In genomic region chr21:45124596-45124995, GRCh38 we compare ENCODE assay signal across 20 cellular contexts. TPM values are rescaled to one million over a fixed set of nuclear protein-coding genes. Genes with fewer than 3 reads are reported as not detected.
DNase-seq lines count a peak whose midpoint lies in the region; ATAC-seq and TF ChIP-seq lines count a peak whose summit lies in the region.
"Had no signal": no experiment of that assay in that cellular context is flagged by ENCODE, and none has a peak within 500 bp of the region (broad histone marks: within the 10 kb centered on the region; RNA-seq: fewer than 3 reads in every experiment).

No MANE protein-coding gene starts in this region.

- H3K27ac ChIP-seq in WERI-Rb-1 (peak overlapping the region; percentile 99), neural progenitor cell (no peak overlapping the region)
- H3K27ac ChIP-seq: HL-60, Peyer's patch had no signal

- no peak overlapping the region for H2AFZ ChIP-seq in neural progenitor cell (replicated peaks)

- no peak overlapping the region for H3K4me3 ChIP-seq in WERI-Rb-1 (ENCODE audit: low read depth, low read length)
- H3K4me3 ChIP-seq in neural progenitor cell = no peak overlapping the region
- H3K4me3 ChIP-seq: Peyer's patch had no signal

- TF ChIP-seq CTCF in WERI-Rb-1 (IDR thresholded peaks at IDR 0.05; ENCODE audit: low read depth, low read length) (no peak), neural progenitor cell (IDR thresholded peaks at IDR 0.05) (no peak)

- H3K36me3 ChIP-seq in WERI-Rb-1 (peaks cover 5% of the 10 kb centered on the region), neural progenitor cell (no peaks in the 10 kb centered on the region)
- H3K36me3 ChIP-seq: Peyer's patch had no signal

- no peaks in the 10 kb centered on the region for H3K36me3 Mint-ChIP-seq in neural progenitor cell
- peaks cover 2% of the 10 kb centered on the region for H3K36me3 Mint-ChIP-seq in activated CD4-positive, alpha-beta T cell treated with anti-CD3 and anti-CD28 coated beads, Interleukin-2, amount 10 ng/mL, durations not matched to agents 24 days and 14 days (ENCODE audit: low read depth)
- H3K36me3 Mint-ChIP-seq: CD14-positive monocyte had no signal

- no peak overlapping the region for H3K9ac ChIP-seq in neural progenitor cell

- no peaks in the 10 kb centered on the region for H3K9me3 Mint-ChIP-seq in neural progenitor cell
- H3K9me3 Mint-ChIP-seq in activated CD4-positive, alpha-beta T cell treated with anti-CD3 and anti-CD28 coated beads, Interleukin-2, amount 10 ng/mL, durations not matched to agents 24 days and 14 days = no peaks in the 10 kb centered on the region
- H3K9me3 Mint-ChIP-seq: CD14-positive monocyte had no signal

- peaks cover 15% of the 10 kb centered on the region for H3K4me1 Mint-ChIP-seq in neural progenitor cell
- H3K4me1 Mint-ChIP-seq in activated CD4-positive, alpha-beta T cell treated with anti-CD3 and anti-CD28 coated beads, Interleukin-2, amount 10 ng/mL, durations not matched to agents 24 days and 14 days = peaks cover 13% of the 10 kb centered on the region

- H3K4me2 ChIP-seq in neural progenitor cell = no peak overlapping the region

- no peaks in the 10 kb centered on the region for H3K79me2 ChIP-seq in neural progenitor cell (ENCODE audit: low read depth)

- H4K20me1 ChIP-seq in neural progenitor cell (ENCODE audit: low read depth) = no peaks in the 10 kb centered on the region

- H3F3A ChIP-seq in neural progenitor cell (ENCODE audit: low read depth) = no peaks in the 10 kb centered on the region

- H3K4me1 ChIP-seq in neural progenitor cell = peaks cover 4% of the 10 kb centered on the region

- peak; percentile 34 for DNase-seq in activated effector memory CD4-positive, alpha-beta T cell treated with anti-CD3 and anti-CD28 coated beads, Interleukin-2, amount 50 U/mL, for 16 hours
- DNase-seq in activated effector memory CD4-positive, alpha-beta T cell treated with Interleukin-2 at 50 U/mL for 16 hours = no peak
- DNase-seq in WERI-Rb-1 (no peak), neural progenitor cell (ENCODE audit: low spot score) (no peak), SKM-1 (lab: John Stamatoyannopoulos, UW; ENCODE audit: unreplicated experiment) (no peak), NCI-H1048 (lab: John Stamatoyannopoulos, UW) (no peak)
- no peak for DNase-seq in activated CD4-positive, alpha-beta T cell treated with anti-CD3 and anti-CD28 coated beads, Interleukin-2, amount 10 ng/mL, durations not matched to agents 24 days and 14 days
- DNase-seq: 8988T, DMS79, KBM-7, MM.1S, NCI-H1092, NCI-H1436 treated with DMSO at 0.1 percent for 48 hours, NCI-H1930, NCI-H524 treated with DMSO at 0.1 percent for 48 hours, Peyer's patch had no signal

- no peaks in the 10 kb centered on the region for H3K27me3 Mint-ChIP-seq in neural progenitor cell (ENCODE audit: insufficient read depth, low read depth)
- H3K27me3 Mint-ChIP-seq in activated CD4-positive, alpha-beta T cell treated with anti-CD3 and anti-CD28 coated beads, Interleukin-2, amount 10 ng/mL, durations not matched to agents 24 days and 14 days = no peaks in the 10 kb centered on the region

- intact Hi-C loops in activated CD4-positive, alpha-beta T cell treated with anti-CD3 and anti-CD28 coated beads, Interleukin-2, amount 10 ng/mL, durations not matched to agents 24 days and 14 days (cut with micrococcal nuclease) = no loop called here

- ATAC-seq in HG03135 (IDR thresholded peaks at IDR 0.05; ENCODE audit: unreplicated experiment) = no peak
- ATAC-seq: SK-N-SH treated with all-trans-retinoic acid at 6 μM for 48 hours had no signal

- no peak overlapping the region for H3K27ac Mint-ChIP-seq in neural progenitor cell
- H3K27ac Mint-ChIP-seq in activated CD4-positive, alpha-beta T cell treated with anti-CD3 and anti-CD28 coated beads, Interleukin-2, amount 10 ng/mL, durations not matched to agents 24 days and 14 days = no peak overlapping the region
- H3K27ac Mint-ChIP-seq: CD14-positive monocyte had no signal

- H3K9me3 ChIP-seq in WERI-Rb-1 (ENCODE audit: severe bottlenecking) (no peaks in the 10 kb centered on the region), neural progenitor cell (ENCODE audit: low read depth) (no peaks in the 10 kb centered on the region)
- H3K9me3 ChIP-seq: Peyer's patch had no signal

- H3K4me3 Mint-ChIP-seq in neural progenitor cell = peak overlapping the region; percentile 50
- no peak overlapping the region for H3K4me3 Mint-ChIP-seq in activated CD4-positive, alpha-beta T cell treated with anti-CD3 and anti-CD28 coated beads, Interleukin-2, amount 10 ng/mL, durations not matched to agents 24 days and 14 days
- H3K4me3 Mint-ChIP-seq: CD14-positive monocyte had no signal

- no peaks in the 10 kb centered on the region for H3K27me3 ChIP-seq in WERI-Rb-1 (ENCODE audit: insufficient read depth, low read depth, severe bottlenecking)
- no peaks in the 10 kb centered on the region for H3K27me3 ChIP-seq in neural progenitor cell
- H3K27me3 ChIP-seq: Peyer's patch had no signal

RNA-seq across cellular contexts. Expression of gene ADARB1, which starts 50.2 kb away (rescaled TPM):
- total RNA-seq in neural progenitor cell (ENCODE audit: low replicate concordance) = 5.1 and 8.4 TPM in 2 replicates
- total RNA-seq in activated CD4-positive, alpha-beta T cell treated with anti-CD3 and anti-CD28 coated beads, Interleukin-2, amount 10 ng/mL, durations not matched to agents 24 days and 14 days = 21.8 and 24.6 TPM in 2 replicates
